Comparison of ENCODE assay signal across 13 cellular contexts in the genomic region with DNA sequence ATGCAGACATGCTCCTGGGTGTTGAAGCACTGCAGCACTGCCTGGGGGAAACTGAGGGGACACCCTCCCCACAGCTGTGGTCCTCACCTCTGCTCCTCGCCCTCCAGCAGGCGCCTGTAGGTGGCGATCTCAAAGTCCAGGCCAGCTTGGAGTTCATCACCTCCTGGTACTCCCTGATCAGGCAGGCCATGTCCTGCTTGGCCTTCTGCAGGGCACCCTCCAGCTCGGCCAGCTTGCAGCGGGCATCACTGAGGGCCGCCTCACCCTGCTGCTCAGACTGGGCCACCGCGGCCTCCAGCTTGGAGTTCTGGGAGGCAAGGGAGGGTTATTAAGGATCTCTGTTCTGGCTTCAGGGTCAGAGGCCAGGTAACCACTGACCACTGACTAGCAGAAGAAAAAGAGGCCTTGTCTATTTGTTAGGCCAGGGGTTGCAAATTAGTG. TPM values are rescaled to one million over a fixed set of nuclear protein-coding genes. Genes with fewer than 3 reads are reported as not detected.
A peak's percentile ranks its signal among the peaks of the same experiment; 100 is the strongest.
DNase-seq lines count a peak whose midpoint lies in the region; ATAC-seq, FAIRE-seq and TF ChIP-seq lines count a peak whose summit lies in the region.
"Not testable (repeated sequence)": the region's sequence is repeated elsewhere in the genome, so short reads cannot be mapped to it uniquely, and the experiment has no call there.
"Had no signal": no experiment of that assay in that cellular context is flagged by ENCODE, and none has a peak within 500 bp of the region (broad histone marks: within the 10 kb centered on the region; RNA-seq: fewer than 3 reads in every experiment).

No MANE protein-coding gene starts in this region.

- peaks cover 17% of the 10 kb centered on the region for H3K36me3 Mint-ChIP-seq in activated CD4-positive, alpha-beta memory T cell treated with anti-CD3 and anti-CD28 coated beads, Interleukin-2, amount 10 ng/mL, durations not matched to agents 7 days and 5 days (ENCODE audit: low read depth)

- POLR2A ChIA-PET in AG04450 (lab: Yijun Ruan, JAX); RWPE1 (lab: Yijun Ruan, JAX; ENCODE audit: low non-redundant PET): not testable (repeated sequence)
- POLR2A ChIA-PET in activated CD4-positive, alpha-beta memory T cell treated with anti-CD3 and anti-CD28 coated beads, Interleukin-2, amount 10 ng/mL, durations not matched to agents 7 days and 5 days (lab: Charles Lee): interaction anchor here (0.6 to 2.9 kb wide), 7 partner anchors 8 to 1707 kb away, joined by 3 to 16 read pairs (median 3); no protein-coding TSS in a partner anchor

- H3K4me3 Mint-ChIP-seq in activated CD4-positive, alpha-beta memory T cell treated with anti-CD3 and anti-CD28 coated beads, Interleukin-2, amount 10 ng/mL, durations not matched to agents 7 days and 5 days: not testable (repeated sequence)

- peak overlapping the region; percentile 98 for H3K27ac Mint-ChIP-seq in activated CD4-positive, alpha-beta memory T cell treated with anti-CD3 and anti-CD28 coated beads, Interleukin-2, amount 10 ng/mL, durations not matched to agents 7 days and 5 days

- peaks cover 30% of the 10 kb centered on the region for H3K27me3 Mint-ChIP-seq in activated CD4-positive, alpha-beta memory T cell treated with anti-CD3 and anti-CD28 coated beads, Interleukin-2, amount 10 ng/mL, durations not matched to agents 7 days and 5 days

- not testable (repeated sequence) for H3K9ac ChIP-seq in Karpas-422 (ENCODE audit: low read length)

- not testable (repeated sequence) for H3K4me1 ChIP-seq in Karpas-422 (ENCODE audit: low read length)

- not testable (repeated sequence) for H3K79me2 ChIP-seq in Karpas-422 (ENCODE audit: low read length)

- not testable (repeated sequence) for H3K4me2 ChIP-seq in Karpas-422 (ENCODE audit: low read depth, low read length, poor library complexity, severe bottlenecking)

- FAIRE-seq in bronchial epithelial cell (lab: Jason Lieb, UNC): peak; percentile 18

- ATAC-seq in sciatic nerve: not testable (repeated sequence)

- H3K4me1 Mint-ChIP-seq in activated CD4-positive, alpha-beta memory T cell treated with anti-CD3 and anti-CD28 coated beads, Interleukin-2, amount 10 ng/mL, durations not matched to agents 7 days and 5 days: peaks cover 50% of the 10 kb centered on the region

- peak; percentile 16; the same call in 1 of the 2 replicates for TF ChIP-seq CTCF in AG04450 (IDR thresholded peaks at IDR 0.05; ENCODE audit: low read depth, low read length)
- peak; percentile 37 for TF ChIP-seq CTCF in GM12873 (IDR thresholded peaks at IDR 0.05; ENCODE audit: insufficient read depth, low read depth, low read length, missing control alignments)
- TF ChIP-seq CTCF in RWPE1 (conservative IDR thresholded peaks at IDR 0.05; ENCODE audit: low read depth): not testable (repeated sequence)
- peak; percentile 28 for TF ChIP-seq CTCF in bronchial epithelial cell (IDR thresholded peaks at IDR 0.05; ENCODE audit: insufficient read depth, low read length, severe bottlenecking)

- H4K20me1 ChIP-seq in Karpas-422 (ENCODE audit: insufficient read depth, low read depth, low read length): not testable (repeated sequence)

- not testable (repeated sequence) for H2AFZ ChIP-seq in Karpas-422 (ENCODE audit: low read length)

- H3K9me3 ChIP-seq in AG04450 (ENCODE audit: control insufficient read depth, insufficient read depth, low read length); Karpas-422 (ENCODE audit: low read length): not testable (repeated sequence)

- not testable (repeated sequence) for H3K9me2 ChIP-seq in Karpas-422 (replicated peaks; ENCODE audit: insufficient read depth, low read length)

- DNase-seq in AG04450 (ENCODE audit: low read depth, low spot score); RWPE1 (ENCODE audit: low spot score); bronchial epithelial cell (ENCODE audit: low read depth): not testable (repeated sequence)
- DNase-seq in Karpas-422: peak; percentile 46
- peak; percentile 27 for DNase-seq in activated CD4-positive, alpha-beta memory T cell treated with anti-CD3 and anti-CD28 coated beads, Interleukin-2, amount 10 ng/mL, durations not matched to agents 7 days and 5 days
- DNase-seq in cardiac septum (ENCODE audit: low spot score): peak; percentile 70
- DNase-seq in sciatic nerve (ENCODE audit: low spot score): peak; percentile 50

- not testable (repeated sequence) for H3K9me3 Mint-ChIP-seq in activated CD4-positive, alpha-beta memory T cell treated with anti-CD3 and anti-CD28 coated beads, Interleukin-2, amount 10 ng/mL, durations not matched to agents 7 days and 5 days

- H3K4me3 ChIP-seq in AG04450 (ENCODE audit: low read depth, low read length); Karpas-422 (ENCODE audit: low read length); bronchial epithelial cell (ENCODE audit: low read depth, low read length): not testable (repeated sequence)

- not testable (repeated sequence) for H3K36me3 ChIP-seq in Karpas-422 (ENCODE audit: insufficient read depth, low read length); bronchial epithelial cell (ENCODE audit: control insufficient read depth, insufficient read depth, low read length)

- CTCF ChIA-PET in AG04450 (lab: Charles Lee) (interaction anchor here (1.3 to 2.4 kb wide), 2 partner anchors 14 to 27 kb away, joined by 5 to 15 read pairs; no protein-coding TSS in a partner anchor), RWPE1 (lab: Yijun Ruan, JAX) (interaction anchor here (0.6 to 2.0 kb wide), 6 partner anchors 18 to 328 kb away, joined by 3 to 8 read pairs (median 4); no protein-coding TSS in a partner anchor)
- CTCF ChIA-PET in activated CD4-positive, alpha-beta memory T cell treated with anti-CD3 and anti-CD28 coated beads, Interleukin-2, amount 10 ng/mL, durations not matched to agents 7 days and 5 days (lab: Charles Lee): interaction anchor here (0.7 to 2.3 kb wide), 11 partner anchors 9 to 109 kb away, joined by 3 to 22 read pairs (median 5); partner anchors contain the start of gene KRT86

- peaks cover 39% of the 10 kb centered on the region for H3K27me3 ChIP-seq in AG04450 (ENCODE audit: control insufficient read depth, insufficient read depth, low read length)
- not testable (repeated sequence) for H3K27me3 ChIP-seq in Karpas-422 (ENCODE audit: low read length); bronchial epithelial cell (ENCODE audit: control insufficient read depth, insufficient read depth, low read length)

- intact Hi-C loops in cardiac septum (cut with DNase I); sciatic nerve (cut with DNase I): not testable (repeated sequence)

- H3K27ac ChIP-seq in AG04450 (ENCODE audit: low read depth, low read length); Karpas-422 (ENCODE audit: low read length): not testable (repeated sequence)
- peak overlapping the region; percentile 57 for H3K27ac ChIP-seq in RWPE1

RNA-seq across cellular contexts. Expression of gene KRT7, which starts 19.2 kb away (rescaled TPM):
- polyA plus RNA-seq in AG04450 (2011; rRNA removed): 1.0 and 4.6 TPM in 2 replicates
- polyA minus RNA-seq in AG04450 (2011; rRNA and poly(A)+ RNA removed): 0.60 and 1.1 TPM in 2 replicates
- total RNA-seq in Karpas-422 (2014; rRNA removed; shearing (Covaris generic); ENCODE audit: low replicate concordance): not detected in 2 replicates
- 1 to 10 TPM; 9.1 to 9.3 TPM for total RNA-seq in activated CD4-positive, alpha-beta memory T cell treated with anti-CD3 and anti-CD28 coated beads, Interleukin-2, amount 10 ng/mL, durations not matched to agents 7 days and 5 days
- total RNA-seq in bronchial epithelial cell (532 and 895 TPM in 2 replicates), cardiac septum (1.2 TPM), sciatic nerve (4.0 TPM)
- polyA plus RNA-seq: CD8-positive, alpha-beta memory T cell; neural cell had no signal

RNA-seq across cellular contexts. Expression of gene KRT86, which starts 22.2 kb away (rescaled TPM):
- polyA plus RNA-seq in AG04450 (2011; rRNA removed): 0.04 TPM in 1 of 2 replicates, not detected in the other
- polyA minus RNA-seq in AG04450 (2011; rRNA and poly(A)+ RNA removed): not detected in 2 replicates
- not detected in 2 replicates for total RNA-seq in Karpas-422 (2014; rRNA removed; shearing (Covaris generic); ENCODE audit: low replicate concordance)
- total RNA-seq in activated CD4-positive, alpha-beta memory T cell treated with anti-CD3 and anti-CD28 coated beads, Interleukin-2, amount 10 ng/mL, durations not matched to agents 7 days and 5 days: under 1 TPM; 0.23 to 0.30 TPM
- 0.26 TPM in 2 replicates for total RNA-seq in bronchial epithelial cell
- not detected for total RNA-seq in cardiac septum
- total RNA-seq in sciatic nerve: 0.45 TPM
- polyA plus RNA-seq: CD8-positive, alpha-beta memory T cell; neural cell had no signal

RNA-seq across cellular contexts. Expression of gene KRT81, which starts 39.1 kb away (rescaled TPM):
- 0.24 and 2.3 TPM in 2 replicates for polyA plus RNA-seq in AG04450 (2011; rRNA removed)
- polyA minus RNA-seq in AG04450 (2011; rRNA and poly(A)+ RNA removed): 0.23 and 0.39 TPM in 2 replicates
- total RNA-seq in Karpas-422 (2014; rRNA removed; shearing (Covaris generic); ENCODE audit: low replicate concordance): not detected in 2 replicates
- not detected for total RNA-seq in activated CD4-positive, alpha-beta memory T cell treated with anti-CD3 and anti-CD28 coated beads, Interleukin-2, amount 10 ng/mL, durations not matched to agents 7 days and 5 days
- 0.13 and 0.26 TPM in 2 replicates for total RNA-seq in bronchial epithelial cell
- not detected for total RNA-seq in cardiac septum
- total RNA-seq in sciatic nerve: not detected
- total RNA-seq: activated T-helper 2 cell treated with anti-CD3 and anti-CD28 coated beads, Interferon-gamma antibody, Interleukin-2, Interleukin-4, amounts not matched to agents 10 μg/mL and 5 μg/mL and 100 μg/mL, durations not matched to agents 14 hours and 24 hours and 36 hours; CD8-positive, alpha-beta memory T cell; left colon; T-helper 1 cell treated with Interleukin-12 subunit alpha and Interleukin-12 subunit beta and Interleukin-4 antibody, amounts not matched to agents 30 ng/mL and 1 ng/mL, for 36 hours had no signal
- polyA plus RNA-seq: CD8-positive, alpha-beta memory T cell; neural cell had no signal

Comparison
In these comparisons a context has a peak if more than half of its experiments do, and no peak if none do; other contexts are left out.
1. RNA of gene KRT7, which starts 19.2 kb away (total RNA-seq): 532 to 895 TPM in bronchial epithelial cell; 9.1 to 9.3 TPM in activated CD4-positive, alpha-beta memory T cell treated with anti-CD3 and anti-CD28 coated beads, Interleukin-2, amount 10 ng/mL, durations not matched to agents 7 days and 5 days, 4.0 TPM in sciatic nerve (single experiment), 1.2 TPM in cardiac septum (single experiment) and not detected in Karpas-422; every median in the first group is over 10 times any median in the second.